In genomic region chr6:137044366-137045220, GRCh38 we compare ENCODE assay signal across 7 cellular contexts. TPM values are rescaled to one million over a fixed set of nuclear protein-coding genes. Genes with fewer than 3 reads are reported as not detected.
DNase-seq lines count a peak whose midpoint lies in the region; ATAC-seq and TF ChIP-seq lines count a peak whose summit lies in the region.

Gene IL20RA, minus strand, starts transcription at chr6:137044965. Its CDS starts 237 bp downstream, at chr6:137044728.

- intact Hi-C loops in IMR-90 (cut with micrococcal nuclease) = loop anchor here (5.0 kb wide), 1 partner anchor 652 kb away; no protein-coding TSS in a partner anchor
- intact Hi-C loops in gastrocnemius medialis (cut with DNase I; ENCODE audit: low total_unique reads) = no loop called here

- H4K5ac ChIP-seq in IMR-90 (ENCODE audit: low read depth, low read length) = no peak within 1 kb of the TSS

- H3K9me1 ChIP-seq in IMR-90 (ENCODE audit: insufficient read depth, low read length) = no peaks in the 10 kb centered on the region

- no peak within 1 kb of the TSS for H3K18ac ChIP-seq in IMR-90 (ENCODE audit: low read depth, low read length)

- H3K9me3 ChIP-seq in IMR-90 (ENCODE audit: control insufficient read depth, insufficient read depth, low read length) = no peaks in the 10 kb centered on the region
- no peaks in the 10 kb centered on the region for H3K9me3 ChIP-seq in iPS-15b (ENCODE audit: control insufficient read depth, insufficient read depth, low read length)
- no peaks in the 10 kb centered on the region for H3K9me3 ChIP-seq in gastrocnemius medialis

- H3K36me3 ChIP-seq in GM06990 (ENCODE audit: control insufficient read depth, insufficient read depth, low read length) (no peaks in the 10 kb centered on the region), IMR-90 (ENCODE audit: control insufficient read depth, insufficient read depth, low read length) (no peaks in the 10 kb centered on the region), iPS-15b (ENCODE audit: control insufficient read depth, insufficient read depth, low read length) (no peaks in the 10 kb centered on the region), gastrocnemius medialis (no peaks in the 10 kb centered on the region)

- BruUV-seq in IMR-90 (replicated peaks; lab: Mats Ljungman, UMichigan) = no TSS peak

- H2BK20ac ChIP-seq in IMR-90 (ENCODE audit: low read depth, low read length) = no peak within 1 kb of the TSS

- H3K79me1 ChIP-seq in IMR-90 (ENCODE audit: low read depth in 1 of 2, low read length in 2 of 2) = no peaks in the 10 kb centered on the region

- no peaks in the 10 kb centered on the region; the same call in none of the 2 replicates for H3K27me3 ChIP-seq in GM06990 (replicated peaks; ENCODE audit: control insufficient read depth, insufficient read depth, low read length)
- H3K27me3 ChIP-seq in IMR-90 (ENCODE audit: control insufficient read depth, insufficient read depth, low read length) = peaks cover 41% of the 10 kb centered on the region
- peaks cover 49% of the 10 kb centered on the region for H3K27me3 ChIP-seq in iPS-15b (ENCODE audit: control insufficient read depth, insufficient read depth, low read length)
- H3K27me3 ChIP-seq in gastrocnemius medialis = peaks cover 19 to 46% (median 31%) of the 10 kb centered on the region in 3 donors

- H2AFZ ChIP-seq in IMR-90 (replicated peaks; ENCODE audit: low read length, poor library complexity) = peak within 1 kb of the TSS; percentile 89

- H2BK120ac ChIP-seq in IMR-90 (ENCODE audit: low read depth, low read length) = no peak within 1 kb of the TSS

- in situ Hi-C loops in IMR-90 (cut with MboI; ENCODE audit: low sequenced_read_pairs) = no loop called here
- in situ Hi-C loops in astrocyte of the spinal cord (cut with HindIII; ENCODE audit: low sequenced_read_pairs) = no loop called here
- in situ Hi-C loops in gastrocnemius medialis (cut with MboI; ENCODE audit: low sequenced_read_pairs in 4 of 4) = no loop called here

- no peak within 1 kb of the TSS for H2BK15ac ChIP-seq in IMR-90 (ENCODE audit: low read depth, low read length)

- peak within 1 kb of the TSS; percentile 65 for H3K4me3 ChIP-seq in GM06990 (replicated peaks; ENCODE audit: low read depth, low read length)
- peak within 1 kb of the TSS; percentile 94 for H3K4me3 ChIP-seq in IMR-90 (ENCODE audit: insufficient read depth, low read depth, low read length)
- peak within 1 kb of the TSS; percentile 53 for H3K4me3 ChIP-seq in astrocyte of the spinal cord (ENCODE audit: low read depth, low read length)
- peak within 1 kb of the TSS; percentile 26 for H3K4me3 ChIP-seq in iPS-15b (ENCODE audit: low read depth, low read length)
- H3K4me3 ChIP-seq in gastrocnemius medialis = peak within 1 kb of the TSS; percentile 71 to 90 (median 73)

- TF ChIP-seq POLR2A in IMR-90 (IDR thresholded peaks at IDR 0.05; ENCODE audit: low read depth, low read length) (no peak), gastrocnemius medialis (IDR thresholded peaks at IDR 0.05) (no peak)

- peak; percentile 73 for ATAC-seq in IMR-90 (ENCODE audit: low read depth)
- peak; percentile 26 to 61 for ATAC-seq in gastrocnemius medialis
- no peak for ATAC-seq in GM18520 (IDR thresholded peaks at IDR 0.05; ENCODE audit: unreplicated experiment)

- CTCF ChIA-PET in IMR-90 (lab: Yijun Ruan, JAX) = no interaction called here

- TF ChIP-seq CTCF in GM06990 (IDR thresholded peaks at IDR 0.05; ENCODE audit: insufficient read depth, low read length, poor library complexity, severe bottlenecking) = no peak
- no peak for TF ChIP-seq CTCF in IMR-90 (conservative IDR thresholded peaks at IDR 0.05; ENCODE audit: low read depth, low read length)
- no peak for TF ChIP-seq CTCF in astrocyte of the spinal cord (IDR thresholded peaks at IDR 0.05; ENCODE audit: low read depth, low read length)
- no peak for TF ChIP-seq CTCF in gastrocnemius medialis (IDR thresholded peaks at IDR 0.05 in 4 of 5, conservative IDR thresholded peaks at IDR 0.05 in 1 of 5)

- H3K23ac ChIP-seq in IMR-90 (ENCODE audit: low read depth, low read length) = no peak within 1 kb of the TSS

- no peak for TF ChIP-seq RAD21 in IMR-90 (IDR thresholded peaks at IDR 0.05; ENCODE audit: low read length)

- no peak within 1 kb of the TSS for H4K91ac ChIP-seq in IMR-90 (ENCODE audit: insufficient read depth, low read depth, low read length)

- WGBS in IMR-90 (ENCODE audit: extremely low coverage in 2 of 2, insufficient read length in 1 of 2), 2 experiments = 21% methylated on average over 34 of the region's 83 CpGs; no CpG with 5 or more reads in 1 of the 2 experiments

- H3K14ac ChIP-seq in IMR-90 (replicated peaks; ENCODE audit: low read depth, low read length) = no peak within 1 kb of the TSS

- no peak within 1 kb of the TSS for H3K27ac ChIP-seq in IMR-90 (ENCODE audit: insufficient read depth, low read length)
- no peak within 1 kb of the TSS for H3K27ac ChIP-seq in gastrocnemius medialis

- H3K56ac ChIP-seq in IMR-90 (ENCODE audit: extremely low read depth, insufficient read depth, low read length) = no peak within 1 kb of the TSS

- dilution Hi-C loops in IMR-90 (cut with HindIII; ENCODE audit: low sequenced_read_pairs, unreplicated experiment) = no loop called here

- H2AK9ac ChIP-seq in IMR-90 (replicated peaks; ENCODE audit: low read depth, low read length, poor library complexity) = no peak within 1 kb of the TSS

- no peak within 1 kb of the TSS for H4K8ac ChIP-seq in IMR-90 (ENCODE audit: low read depth in 2 of 2, low read length in 2 of 2)

- H3K4ac ChIP-seq in IMR-90 (ENCODE audit: low read depth, low read length) = no peak within 1 kb of the TSS

- DNase-seq in GM06990 (ENCODE audit: extremely low read depth, insufficient read length) (peak; percentile 30), IMR-90 (no peak), astrocyte of the spinal cord (ENCODE audit: low read depth, low spot score) (peak; percentile 6), gastrocnemius medialis (no peak), RKO (ENCODE audit: low spot score) (no peak)

- H3K4me1 ChIP-seq in IMR-90 (ENCODE audit: control insufficient read depth, insufficient read depth, low read length) (no peaks in the 10 kb centered on the region), iPS-15b (ENCODE audit: control insufficient read depth, insufficient read depth, low read length) (no peaks in the 10 kb centered on the region), gastrocnemius medialis (peaks cover 3 to 6% of the 10 kb centered on the region in 2 donors)

- H2AK5ac ChIP-seq in IMR-90 (ENCODE audit: low read depth, low read length) = no peak within 1 kb of the TSS

- H3K4me2 ChIP-seq in IMR-90 (ENCODE audit: low read depth, low read length) = peak within 1 kb of the TSS; percentile 95

- H4K20me1 ChIP-seq in IMR-90 (ENCODE audit: insufficient read depth, low read length) = no peaks in the 10 kb centered on the region

- H2BK5ac ChIP-seq in IMR-90 (ENCODE audit: low read depth, low read length, poor library complexity, severe bottlenecking) = no peak within 1 kb of the TSS

- H3K9ac ChIP-seq in IMR-90 (ENCODE audit: low read depth, low read length) (peak within 1 kb of the TSS; percentile 69), iPS-15b (ENCODE audit: low read depth, low read length) (no peak within 1 kb of the TSS)

- POLR2A ChIA-PET in IMR-90 (lab: Charles Lee; ENCODE audit: unreplicated experiment) = no interaction called here

TF ChIP-seq in IMR-90, 13 proteins besides CTCF, POLR2A, EP300 and RAD21:
- no peak for TF ChIP-seq BHLHE40 (IDR thresholded peaks at IDR 0.05; ENCODE audit: low read depth, low read length)
- TF ChIP-seq NFE2L2 (IDR thresholded peaks at IDR 0.05; ENCODE audit: low read depth, low read length) = no peak
- no peak for TF ChIP-seq USF2 (IDR thresholded peaks at IDR 0.05; ENCODE audit: low read depth, low read length)
- no peak for TF ChIP-seq CHD1 (IDR thresholded peaks at IDR 0.05; ENCODE audit: low read depth, low read length)
- TF ChIP-seq MAFK (IDR thresholded peaks at IDR 0.05; ENCODE audit: low read depth, low read length) = no peak
- no peak for TF ChIP-seq FOS (IDR thresholded peaks at IDR 0.05; ENCODE audit: low read depth, low read length)
- TF ChIP-seq CEBPB (IDR thresholded peaks at IDR 0.05; ENCODE audit: low read depth, low read length) = no peak
TF ChIP-seq in IMR-90: peak in this region for 0.

RNA-seq across cellular contexts. Expression of gene IL20RA, which starts in this region (rescaled TPM):
- total RNA-seq in IMR-90 (2012; rRNA removed) = under 0.01 TPM in 1 of 2 replicates, not detected in the other
- polyA plus RNA-seq in IMR-90 (2012; rRNA removed) = 0.02 TPM in 1 of 2 replicates, not detected in the other
- polyA plus RNA-seq in IMR-90 (2012; cell fraction: cytosol; rRNA removed) = not detected in 2 replicates
- polyA plus RNA-seq in IMR-90 (2012; cell fraction: nucleus; rRNA removed; ENCODE audit: low replicate concordance) = 0.05 TPM in 1 of 2 replicates, not detected in the other
- total RNA-seq in gastrocnemius medialis = 1 to 10 TPM in 1 of 4 donors, under 1 TPM in 1, not detected in 2; 0.32 to 1.1 TPM

Comparison
In these comparisons a context has a peak if more than half of its experiments do, and no peak if none do; other contexts are left out.
1. Peak in ATAC-seq, H3K4me3 ChIP-seq, H3K9ac ChIP-seq and H3K4me2 ChIP-seq in IMR-90; RNA of the gene not detected or under 1 TPM.
2. DNase-seq: peak in GM06990 (single experiment) and astrocyte of the spinal cord (single experiment); none in IMR-90 (single experiment), gastrocnemius medialis (0 of 2) and RKO (single experiment).
3. H3K4me3 ChIP-seq: peak in every context shown above with its lines; median percentile 94 in IMR-90; 73 in gastrocnemius medialis; 65 in GM06990; 53 in astrocyte of the spinal cord; 26 in iPS-15b.